13 cellular contexts compared by ENCODE assay signal in the genomic region with DNA sequence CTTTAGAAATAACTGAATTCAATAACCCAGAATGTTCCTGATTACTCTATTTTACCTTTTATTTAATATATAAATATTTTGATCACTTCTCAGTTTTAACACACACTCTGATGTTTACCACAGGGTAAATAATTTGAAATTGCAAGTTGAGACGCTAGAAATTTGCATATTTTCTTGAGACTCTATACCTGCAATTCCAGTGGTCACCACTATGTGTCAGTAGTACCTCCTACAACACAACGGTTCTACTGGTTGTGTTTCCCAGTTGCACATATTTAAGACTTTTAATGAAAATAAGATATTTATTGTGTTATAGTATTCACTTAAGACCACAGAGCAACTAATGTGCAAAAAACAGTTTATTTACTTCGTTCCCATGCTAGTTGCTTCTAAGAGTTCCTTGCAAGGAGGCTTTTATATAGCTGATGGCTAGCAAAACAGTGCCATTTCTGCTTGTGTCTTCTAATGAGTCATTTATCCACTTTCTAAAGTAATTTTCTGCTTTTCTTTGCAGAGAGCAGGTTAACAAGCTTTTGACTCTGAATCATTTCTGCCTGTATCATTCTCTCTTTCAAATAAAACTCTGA.
A peak's percentile ranks its signal among the peaks of the same experiment; 100 is the strongest.
DNase-seq lines count a peak whose midpoint lies in the region; ATAC-seq, FAIRE-seq and TF ChIP-seq lines count a peak whose summit lies in the region.
"Had no signal": no experiment of that assay in that cellular context is flagged by ENCODE, and none has a peak within 500 bp of the region (broad histone marks: within the 10 kb centered on the region; RNA-seq: fewer than 3 reads in every experiment).

No MANE protein-coding gene starts in this region.

- no peak overlapping the region for H3K4me3 ChIP-seq in A549

- POLR2A ChIA-PET in A549 (lab: Yijun Ruan, JAX): no interaction called here

- no peak overlapping the region for H3K4me2 ChIP-seq in A549

- 0 out of 3 replicates have a peak, but pooled peaks cover 3% of the 10 kb centered on the region for H3K9me3 ChIP-seq in A549

- in situ Hi-C loops in GM13976 (cut with MboI; ENCODE audit: low sequenced_read_pairs, unreplicated experiment): no loop called here
- in situ Hi-C loops in SK-MEL-5 (cut with HindIII; ENCODE audit: low pct_unique_long_range_greater_than_20kb, low sequenced_read_pairs): no loop called here

- CTCF ChIA-PET in A549 (lab: Yijun Ruan, JAX): interaction anchor here (0.6 kb wide), 1 partner anchor 206 kb away, joined by 3 read pairs; no protein-coding TSS in a partner anchor

- no peak for ATAC-seq in A549
- no peak for ATAC-seq in GM19351 (IDR thresholded peaks at IDR 0.05; ENCODE audit: unreplicated experiment)
- ATAC-seq: sciatic nerve had no signal

- no peak for FAIRE-seq in A549 (lab: Jason Lieb, UNC)

- WGBS in A549 (ENCODE audit: missing lambda C conversion rate): 29% methylated on average over 3 of the region's 3 CpGs

- no peak for TF ChIP-seq POLR2A in A549 (IDR thresholded peaks at IDR 0.05; ENCODE audit: low read length)

- no peaks in the 10 kb centered on the region for H3K4me1 ChIP-seq in A549

- TF ChIP-seq EP300 in A549 (IDR thresholded peaks at IDR 0.05): no peak

- TF ChIP-seq RAD21 in A549 (conservative IDR thresholded peaks at IDR 0.05 in 1 of 2, IDR thresholded peaks at IDR 0.05 in 1 of 2): no peak; a peak in 1 of 5 replicates

- DNase-seq in A549 (ENCODE audit: low read depth in 1 of 2, low spot score in 1 of 2) (peak in 1 of 2 experiments; percentile 31), GM13976 (ENCODE audit: low spot score) (no peak), SK-MEL-5 (ENCODE audit: low read depth, low spot score) (peak; percentile 47), iPS-NIHi11 (ENCODE audit: low spot score) (peak; percentile 38), NCI-H2029 treated with DMSO at 0.1 percent for 48 hours (lab: John Stamatoyannopoulos, UW) (no peak), NCI-H2227 (lab: John Stamatoyannopoulos, UW; ENCODE audit: unreplicated experiment) (no peak)
- DNase-seq in activated CD8-positive, alpha-beta memory T cell treated with anti-CD3 and anti-CD28 coated beads for 24 hours: no peak
- DNase-seq: activated CD8-positive, alpha-beta memory T cell treated with anti-CD3 and anti-CD28 coated beads, Interleukin-2, amount 50 U/mL, for 4 hours; GDM1; NCI-H2107 had no signal

- H3K27ac ChIP-seq in A549: no peak overlapping the region
- H3K27ac ChIP-seq: epithelial cell of prostate had no signal

- TF ChIP-seq CTCF in A549 (IDR thresholded peaks at IDR 0.05): peak; percentile 36
- TF ChIP-seq CTCF in GM13976 (IDR thresholded peaks at IDR 0.05; ENCODE audit: borderline replicate concordance, control extremely low read depth, extremely low read depth, insufficient read depth, missing control alignments): peak; percentile 11

TF ChIP-seq in A549, 52 proteins besides CTCF, POLR2A, EP300 and RAD21:
- no peak for TF ChIP-seq NPAS2 (CRISPR knock-in tag; IDR thresholded peaks at IDR 0.05; ENCODE audit: borderline replicate concordance)
- TF ChIP-seq, protein P1, sequence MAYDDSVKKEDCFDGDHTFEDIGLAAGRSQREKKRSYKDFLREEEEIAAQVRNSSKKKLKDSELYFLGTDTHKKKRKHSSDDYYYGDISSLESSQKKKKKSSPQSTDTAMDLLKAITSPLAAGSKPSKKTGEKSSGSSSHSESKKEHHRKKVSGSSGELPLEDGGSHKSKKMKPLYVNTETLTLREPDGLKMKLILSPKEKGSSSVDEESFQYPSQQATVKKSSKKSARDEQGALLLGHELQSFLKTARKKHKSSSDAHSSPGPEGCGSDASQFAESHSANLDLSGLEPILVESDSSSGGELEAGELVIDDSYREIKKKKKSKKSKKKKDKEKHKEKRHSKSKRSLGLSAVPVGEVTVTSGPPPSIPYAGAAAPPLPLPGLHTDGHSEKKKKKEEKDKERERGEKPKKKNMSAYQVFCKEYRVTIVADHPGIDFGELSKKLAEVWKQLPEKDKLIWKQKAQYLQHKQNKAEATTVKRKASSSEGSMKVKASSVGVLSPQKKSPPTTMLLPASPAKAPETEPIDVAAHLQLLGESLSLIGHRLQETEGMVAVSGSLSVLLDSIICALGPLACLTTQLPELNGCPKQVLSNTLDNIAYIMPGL (CRISPR knock-in tag; IDR thresholded peaks at IDR 0.05; ENCODE audit: borderline replicate concordance): no peak
- TF ChIP-seq HEYL (CRISPR knock-in tag; IDR thresholded peaks at IDR 0.05): no peak
- no peak for TF ChIP-seq NR3C1 (IDR thresholded peaks at IDR 0.05)
- TF ChIP-seq ZFP36 (IDR thresholded peaks at IDR 0.05; ENCODE audit: borderline replicate concordance, partially characterized antibody): no peak
- TF ChIP-seq CHD2 (IDR thresholded peaks at IDR 0.05; ENCODE audit: low read length, partially characterized antibody): no peak
- no peak for TF ChIP-seq MAFK (IDR thresholded peaks at IDR 0.05; ENCODE audit: partially characterized antibody)
- no peak for TF ChIP-seq KDM1A (IDR thresholded peaks at IDR 0.05; ENCODE audit: low read depth)
- TF ChIP-seq, protein P2, sequence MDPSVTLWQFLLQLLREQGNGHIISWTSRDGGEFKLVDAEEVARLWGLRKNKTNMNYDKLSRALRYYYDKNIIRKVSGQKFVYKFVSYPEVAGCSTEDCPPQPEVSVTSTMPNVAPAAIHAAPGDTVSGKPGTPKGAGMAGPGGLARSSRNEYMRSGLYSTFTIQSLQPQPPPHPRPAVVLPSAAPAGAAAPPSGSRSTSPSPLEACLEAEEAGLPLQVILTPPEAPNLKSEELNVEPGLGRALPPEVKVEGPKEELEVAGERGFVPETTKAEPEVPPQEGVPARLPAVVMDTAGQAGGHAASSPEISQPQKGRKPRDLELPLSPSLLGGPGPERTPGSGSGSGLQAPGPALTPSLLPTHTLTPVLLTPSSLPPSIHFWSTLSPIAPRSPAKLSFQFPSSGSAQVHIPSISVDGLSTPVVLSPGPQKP (IDR thresholded peaks at IDR 0.05; ENCODE audit: low read depth, low read length): no peak
- TF ChIP-seq, protein P3, sequence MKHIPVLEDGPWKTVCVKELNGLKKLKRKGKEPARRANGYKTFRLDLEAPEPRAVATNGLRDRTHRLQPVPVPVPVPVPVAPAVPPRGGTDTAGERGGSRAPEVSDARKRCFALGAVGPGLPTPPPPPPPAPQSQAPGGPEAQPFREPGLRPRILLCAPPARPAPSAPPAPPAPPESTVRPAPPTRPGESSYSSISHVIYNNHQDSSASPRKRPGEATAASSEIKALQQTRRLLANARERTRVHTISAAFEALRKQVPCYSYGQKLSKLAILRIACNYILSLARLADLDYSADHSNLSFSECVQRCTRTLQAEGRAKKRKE (CRISPR knock-in tag; IDR thresholded peaks at IDR 0.05; ENCODE audit: low read depth): no peak
- no peak for TF ChIP-seq FOXS1 (CRISPR knock-in tag; IDR thresholded peaks at IDR 0.05)
- TF ChIP-seq ESRRA (IDR thresholded peaks at IDR 0.05; ENCODE audit: borderline replicate concordance, low read length): no peak
- TF ChIP-seq, protein P4, sequence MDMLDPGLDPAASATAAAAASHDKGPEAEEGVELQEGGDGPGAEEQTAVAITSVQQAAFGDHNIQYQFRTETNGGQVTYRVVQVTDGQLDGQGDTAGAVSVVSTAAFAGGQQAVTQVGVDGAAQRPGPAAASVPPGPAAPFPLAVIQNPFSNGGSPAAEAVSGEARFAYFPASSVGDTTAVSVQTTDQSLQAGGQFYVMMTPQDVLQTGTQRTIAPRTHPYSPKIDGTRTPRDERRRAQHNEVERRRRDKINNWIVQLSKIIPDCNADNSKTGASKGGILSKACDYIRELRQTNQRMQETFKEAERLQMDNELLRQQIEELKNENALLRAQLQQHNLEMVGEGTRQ (IDR thresholded peaks at IDR 0.05): no peak
- no peak for TF ChIP-seq RCOR1 (IDR thresholded peaks at IDR 0.05; ENCODE audit: low read depth, low read length)
- no peak for TF ChIP-seq HDAC2 (IDR thresholded peaks at IDR 0.05)

Comparison
In these comparisons a context has a peak if more than half of its experiments do, and no peak if none do; other contexts are left out.
1. DNase-seq: peak in SK-MEL-5 (single experiment) and iPS-NIHi11 (single experiment); none in GM13976 (single experiment), NCI-H2029 treated with DMSO at 0.1 percent for 48 hours (single experiment), NCI-H2227 (single experiment) and activated CD8-positive, alpha-beta memory T cell treated with anti-CD3 and anti-CD28 coated beads for 24 hours (single experiment).